In the genomic region with DNA sequence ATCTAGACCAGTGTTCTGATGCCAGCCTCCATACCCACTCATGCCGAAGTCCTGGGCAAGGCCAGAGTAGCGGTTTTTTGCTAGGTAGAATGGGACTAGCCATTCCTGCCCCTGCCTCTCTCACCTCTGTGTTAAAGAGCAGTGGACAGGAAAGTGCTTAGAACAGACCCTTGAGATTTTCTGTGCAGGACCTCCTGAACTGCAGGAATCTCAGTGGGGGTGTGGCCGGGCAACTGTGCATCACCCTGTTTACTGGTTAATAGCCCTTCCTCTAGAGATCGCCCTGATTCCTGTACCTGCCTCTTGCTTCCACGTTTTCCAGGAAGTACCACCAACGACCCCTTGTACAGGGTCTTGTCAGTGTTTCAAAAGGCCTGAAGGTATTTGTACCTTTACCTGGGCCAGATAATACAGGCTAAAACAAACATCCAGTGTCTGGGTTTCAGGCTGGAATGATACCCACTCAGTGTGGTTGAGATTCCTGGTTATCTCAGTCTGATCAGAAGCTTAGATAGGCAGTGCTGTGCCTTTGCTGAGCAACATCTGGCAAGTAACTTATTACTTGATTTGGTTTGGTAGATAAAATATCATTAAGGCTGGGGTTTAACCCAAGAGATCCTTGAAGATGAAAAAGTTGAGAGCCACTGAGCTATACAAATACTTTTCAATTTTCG, we compare ENCODE assay signal across 19 cellular contexts.
DNase-seq lines count a peak whose midpoint lies in the region; ATAC-seq and TF ChIP-seq lines count a peak whose summit lies in the region.
"Had no signal": no experiment of that assay in that cellular context is flagged by ENCODE, and none has a peak within 500 bp of the region (broad histone marks: within the 10 kb centered on the region; RNA-seq: fewer than 3 reads in every experiment).

No MANE protein-coding gene starts in this region.

- no peak overlapping the region for H3K27ac ChIP-seq in SK-N-SH (ENCODE audit: low read depth in 2 of 2, low read length in 1 of 2)
- H3K27ac ChIP-seq in spleen: peak overlapping the region in 3 of 8 donors; percentile 29 to 85 (median 30)
- H3K27ac ChIP-seq: RWPE1, SJSA1 had no signal

- no peak overlapping the region for H3K4me2 ChIP-seq in SK-N-SH

- no peak for TF ChIP-seq RAD21 in SK-N-SH (IDR thresholded peaks at IDR 0.05; ENCODE audit: low read length)

- TF ChIP-seq CTCF in Caco-2 (IDR thresholded peaks at IDR 0.05; ENCODE audit: insufficient read depth in 1 of 2, low read depth in 1 of 2, low read length in 1 of 2, severe bottlenecking in 1 of 2, unreplicated experiment in 1 of 2): no peak
- no peak for TF ChIP-seq CTCF in SK-N-SH (IDR thresholded peaks at IDR 0.05)
- TF ChIP-seq CTCF in endothelial cell (IDR thresholded peaks at IDR 0.05; ENCODE audit: unreplicated experiment): no peak
- TF ChIP-seq CTCF in spleen (IDR thresholded peaks at IDR 0.05 in 8 of 11, conservative IDR thresholded peaks at IDR 0.05 in 3 of 11): no peak

- H3K27me3 ChIP-seq in Caco-2 (replicated peaks; ENCODE audit: control insufficient read depth, insufficient read depth, low read length): no peaks in the 10 kb centered on the region
- no peaks in the 10 kb centered on the region for H3K27me3 ChIP-seq in SK-N-SH (ENCODE audit: insufficient read depth)
- H3K27me3 ChIP-seq in spleen (replicated peaks in 1 of 7): no peaks in the 10 kb centered on the region
- H3K27me3 ChIP-seq: SJSA1 had no signal

- H3K9me3 Mint-ChIP-seq in Caco-2 (ENCODE audit: unreplicated experiment): no peaks in the 10 kb centered on the region
- H3K9me3 Mint-ChIP-seq in endothelial cell (ENCODE audit: unreplicated experiment): no peaks in the 10 kb centered on the region
- H3K9me3 Mint-ChIP-seq: CD14-positive monocyte had no signal

- WGBS in SK-N-SH (ENCODE audit: low lambda C conversion rate): 67% methylated on average over 7 of the region's 7 CpGs
- WGBS in spleen, 5 donors: 77 to 85% (median 82%) methylated on average over 7 of the region's 7 CpGs

- H3K27ac Mint-ChIP-seq in Caco-2 (ENCODE audit: unreplicated experiment) (peak overlapping the region; percentile 57), endothelial cell (ENCODE audit: unreplicated experiment) (peak overlapping the region; percentile 88)

- no peaks in the 10 kb centered on the region for H3K27me3 Mint-ChIP-seq in Caco-2 (ENCODE audit: insufficient read depth, unreplicated experiment)
- H3K27me3 Mint-ChIP-seq in endothelial cell (ENCODE audit: unreplicated experiment): peaks cover 44% of the 10 kb centered on the region

- CTCF ChIA-PET in Caco-2 (lab: Charles Lee) (no interaction called here), SK-N-SH (lab: Yijun Ruan, JAX) (interaction anchor here (1.8 kb wide), 1 partner anchor 83 kb away, joined by 7 read pairs; no protein-coding TSS in a partner anchor)

- H3K4me1 ChIP-seq in Caco-2: peaks cover 25% of the 10 kb centered on the region
- H3K4me1 ChIP-seq in SK-N-SH (ENCODE audit: control insufficient read depth in 1 of 2, insufficient read depth in 2 of 2, low read depth in 1 of 2, low read length in 1 of 2): peaks cover 0 to 14% of the 10 kb centered on the region in 2 experiments; a peak in 1 of 4 replicates
- H3K4me1 ChIP-seq in spleen: peaks cover 20 to 100% (median 57%) of the 10 kb centered on the region in 6 donors
- H3K4me1 ChIP-seq: HAP-1, SJSA1 had no signal

- H3K4me1 Mint-ChIP-seq in Caco-2 (ENCODE audit: low read depth, unreplicated experiment) (peaks cover 22% of the 10 kb centered on the region), endothelial cell (ENCODE audit: unreplicated experiment) (peaks cover 55% of the 10 kb centered on the region)

- H3F3A ChIP-seq in SK-N-SH (replicated peaks; ENCODE audit: insufficient read depth): no peaks in the 10 kb centered on the region

- H3K9ac ChIP-seq in SK-N-SH: no peak overlapping the region

- TF ChIP-seq EP300 in SK-N-SH (IDR thresholded peaks at IDR 0.05; ENCODE audit: borderline replicate concordance in 1 of 2, low read depth in 1 of 2, low read length in 1 of 2): no peak

- POLR2A ChIA-PET in Caco-2 (lab: Charles Lee): interaction anchor here (0.6 kb wide), 1 partner anchor 66 kb away, joined by 3 read pairs; the partner anchor contains the start of gene RGS3
- POLR2A ChIA-PET in SK-N-SH (lab: Yijun Ruan, JAX): no interaction called here

- H3K9me3 ChIP-seq in Caco-2: no peaks in the 10 kb centered on the region
- H3K9me3 ChIP-seq in SK-N-SH: no peaks in the 10 kb centered on the region
- no peaks in the 10 kb centered on the region for H3K9me3 ChIP-seq in spleen
- H3K9me3 ChIP-seq: HAP-1, SJSA1 had no signal

- peaks cover 79% of the 10 kb centered on the region for H3K36me3 Mint-ChIP-seq in Caco-2 (ENCODE audit: insufficient read depth, unreplicated experiment)
- H3K36me3 Mint-ChIP-seq in endothelial cell (ENCODE audit: low read depth, unreplicated experiment): peaks cover 78% of the 10 kb centered on the region
- H3K36me3 Mint-ChIP-seq: CD14-positive monocyte had no signal

- DNase-seq in Caco-2: peak; percentile 32 to 58
- no peak for DNase-seq in SK-N-SH
- DNase-seq in endothelial cell (ENCODE audit: low spot score): no peak
- DNase-seq in spleen: peak; percentile 31
- DNase-seq in UCSD-AML1 (lab: John Stamatoyannopoulos, UW; ENCODE audit: unreplicated experiment): no peak
- no peak for DNase-seq in OCI-M2 (lab: John Stamatoyannopoulos, UW; ENCODE audit: unreplicated experiment)
- DNase-seq: ACHN, AML-193, DMS53, NCI-H1436, NCI-H2029, NCI-H2171, NCI-H446 treated with DMSO at 0.1 percent for 48 hours, PC-3 had no signal

- no peaks in the 10 kb centered on the region; the same call in 1 of the 2 replicates for H3K36me3 ChIP-seq in Caco-2 (ENCODE audit: control insufficient read depth, insufficient read depth, low read length)
- H3K36me3 ChIP-seq in SK-N-SH (replicated peaks in 1 of 2; ENCODE audit: control insufficient read depth in 1 of 2, insufficient read depth in 2 of 2, low read length in 1 of 2): no peaks in the 10 kb centered on the region
- H3K36me3 ChIP-seq in spleen: peaks cover 0 to 91% (median 23%) of the 10 kb centered on the region in 6 donors
- H3K36me3 ChIP-seq: HAP-1, SJSA1 had no signal

- no peaks in the 10 kb centered on the region for H4K20me1 ChIP-seq in SK-N-SH (ENCODE audit: insufficient read depth)

- no peak for ATAC-seq in GM19395 (IDR thresholded peaks at IDR 0.05; ENCODE audit: unreplicated experiment)
- ATAC-seq: PC-3 had no signal

- H3K79me2 ChIP-seq in SK-N-SH (ENCODE audit: insufficient read depth): no peaks in the 10 kb centered on the region

- no peaks in the 10 kb centered on the region for H3K9me2 ChIP-seq in SK-N-SH

- no peak overlapping the region for H2AFZ ChIP-seq in SK-N-SH (ENCODE audit: low read depth)

- H3K4me3 Mint-ChIP-seq in Caco-2 (ENCODE audit: unreplicated experiment): no peak overlapping the region
- peak overlapping the region; percentile 83 for H3K4me3 Mint-ChIP-seq in endothelial cell (ENCODE audit: unreplicated experiment)
- H3K4me3 Mint-ChIP-seq: CD14-positive monocyte had no signal

- no peak for TF ChIP-seq POLR2A in spleen (IDR thresholded peaks at IDR 0.05)

- no peak overlapping the region for H3K4me3 ChIP-seq in Caco-2 (ENCODE audit: low read depth, low read length)
- H3K4me3 ChIP-seq in SK-N-SH (ENCODE audit: low read depth in 2 of 2, low read length in 1 of 2): no peak overlapping the region
- H3K4me3 ChIP-seq in spleen: no peak overlapping the region
- H3K4me3 ChIP-seq: HAP-1, SJSA1 had no signal

- BruUV-seq in Caco-2 (replicated peaks; lab: Mats Ljungman, UMichigan): no TSS peak

- intact Hi-C loops in Caco-2 (cut with micrococcal nuclease; ENCODE audit: unreplicated experiment): loop anchor here (10.0 kb wide), 1 partner anchor 125 kb away; no protein-coding TSS in a partner anchor
- intact Hi-C loops in spleen (cut with DNase I; ENCODE audit: low total_unique reads): no loop called here

TF ChIP-seq in SK-N-SH, 30 proteins besides CTCF, POLR2A, EP300 and RAD21:
- TF ChIP-seq NRF1 (IDR thresholded peaks at IDR 0.05; ENCODE audit: low read depth, low read length) (no peak), MAX (IDR thresholded peaks at IDR 0.05; ENCODE audit: low read depth) (no peak), GATA2 (CRISPR knock-in tag; IDR thresholded peaks at IDR 0.05) (peak; percentile 60; the same call in 1 of the 2 replicates), TCF12 (IDR thresholded peaks at IDR 0.05) (0 out of 2 replicates have a peak, but pooled peaks have one; percentile 12), MXI1 (IDR thresholded peaks at IDR 0.05; ENCODE audit: low read depth, low read length) (no peak), USF2 (IDR thresholded peaks at IDR 0.05; ENCODE audit: borderline replicate concordance, low read depth, low read length) (no peak)
- TF ChIP-seq, protein P1, sequence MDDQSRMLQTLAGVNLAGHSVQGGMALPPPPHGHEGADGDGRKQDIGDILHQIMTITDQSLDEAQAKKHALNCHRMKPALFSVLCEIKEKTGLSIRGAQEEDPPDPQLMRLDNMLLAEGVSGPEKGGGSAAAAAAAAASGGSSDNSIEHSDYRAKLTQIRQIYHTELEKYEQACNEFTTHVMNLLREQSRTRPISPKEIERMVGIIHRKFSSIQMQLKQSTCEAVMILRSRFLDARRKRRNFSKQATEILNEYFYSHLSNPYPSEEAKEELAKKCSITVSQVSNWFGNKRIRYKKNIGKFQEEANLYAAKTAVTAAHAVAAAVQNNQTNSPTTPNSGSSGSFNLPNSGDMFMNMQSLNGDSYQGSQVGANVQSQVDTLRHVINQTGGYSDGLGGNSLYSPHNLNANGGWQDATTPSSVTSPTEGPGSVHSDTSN (IDR thresholded peaks at IDR 0.05): no peak

Comparison
In these comparisons a context has a peak if more than half of its experiments do, and no peak if none do; other contexts are left out.
1. DNase-seq: peak in Caco-2 (2 of 2) and spleen (single experiment); none in SK-N-SH (single experiment), endothelial cell (single experiment), UCSD-AML1 (single experiment) and OCI-M2 (single experiment).